1 cellular context compared by ENCODE assay signal in the genomic region with DNA sequence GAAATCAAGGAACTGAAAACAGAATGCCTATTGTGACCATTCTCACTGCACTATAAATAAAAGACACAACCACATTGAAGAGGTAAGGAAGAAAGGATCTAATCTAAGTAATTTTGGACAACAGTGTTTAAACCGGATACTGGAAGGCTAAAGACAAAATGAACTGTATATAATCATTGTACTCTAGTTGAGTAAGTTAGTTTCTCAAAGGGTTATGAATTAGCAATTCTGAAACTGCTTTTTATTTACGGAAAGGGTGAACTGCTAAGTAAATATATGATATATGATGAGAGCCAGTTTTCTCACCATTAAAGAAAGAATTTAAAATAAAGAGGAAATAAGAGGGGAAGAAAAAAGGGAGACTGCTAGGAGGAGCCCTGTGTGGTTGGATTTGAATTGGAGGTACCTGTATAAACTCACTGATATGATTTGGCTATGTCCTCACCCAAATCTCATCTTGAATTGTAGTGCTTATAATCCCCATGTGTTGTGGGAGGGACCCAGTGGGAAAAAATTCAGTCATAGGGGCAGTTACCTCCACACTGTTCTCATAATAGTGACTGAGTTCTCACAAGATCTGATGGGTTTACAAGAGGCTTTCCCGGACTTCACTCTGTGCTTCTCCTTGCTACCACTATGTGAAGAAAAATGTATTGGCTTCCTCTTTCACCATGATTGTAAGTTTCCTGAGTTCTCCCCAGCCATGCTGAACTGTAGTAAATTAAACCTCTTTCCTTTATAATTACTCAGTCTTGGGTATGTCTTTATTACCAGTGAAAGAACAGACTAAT.
TF ChIP-seq lines count a peak whose summit lies in the region.

No MANE protein-coding gene starts in this region.

TF ChIP-seq in GM23338, 12 proteins besides CTCF, POLR2A, EP300 and RAD21 (continued from another document):
- TF ChIP-seq, protein P1, sequence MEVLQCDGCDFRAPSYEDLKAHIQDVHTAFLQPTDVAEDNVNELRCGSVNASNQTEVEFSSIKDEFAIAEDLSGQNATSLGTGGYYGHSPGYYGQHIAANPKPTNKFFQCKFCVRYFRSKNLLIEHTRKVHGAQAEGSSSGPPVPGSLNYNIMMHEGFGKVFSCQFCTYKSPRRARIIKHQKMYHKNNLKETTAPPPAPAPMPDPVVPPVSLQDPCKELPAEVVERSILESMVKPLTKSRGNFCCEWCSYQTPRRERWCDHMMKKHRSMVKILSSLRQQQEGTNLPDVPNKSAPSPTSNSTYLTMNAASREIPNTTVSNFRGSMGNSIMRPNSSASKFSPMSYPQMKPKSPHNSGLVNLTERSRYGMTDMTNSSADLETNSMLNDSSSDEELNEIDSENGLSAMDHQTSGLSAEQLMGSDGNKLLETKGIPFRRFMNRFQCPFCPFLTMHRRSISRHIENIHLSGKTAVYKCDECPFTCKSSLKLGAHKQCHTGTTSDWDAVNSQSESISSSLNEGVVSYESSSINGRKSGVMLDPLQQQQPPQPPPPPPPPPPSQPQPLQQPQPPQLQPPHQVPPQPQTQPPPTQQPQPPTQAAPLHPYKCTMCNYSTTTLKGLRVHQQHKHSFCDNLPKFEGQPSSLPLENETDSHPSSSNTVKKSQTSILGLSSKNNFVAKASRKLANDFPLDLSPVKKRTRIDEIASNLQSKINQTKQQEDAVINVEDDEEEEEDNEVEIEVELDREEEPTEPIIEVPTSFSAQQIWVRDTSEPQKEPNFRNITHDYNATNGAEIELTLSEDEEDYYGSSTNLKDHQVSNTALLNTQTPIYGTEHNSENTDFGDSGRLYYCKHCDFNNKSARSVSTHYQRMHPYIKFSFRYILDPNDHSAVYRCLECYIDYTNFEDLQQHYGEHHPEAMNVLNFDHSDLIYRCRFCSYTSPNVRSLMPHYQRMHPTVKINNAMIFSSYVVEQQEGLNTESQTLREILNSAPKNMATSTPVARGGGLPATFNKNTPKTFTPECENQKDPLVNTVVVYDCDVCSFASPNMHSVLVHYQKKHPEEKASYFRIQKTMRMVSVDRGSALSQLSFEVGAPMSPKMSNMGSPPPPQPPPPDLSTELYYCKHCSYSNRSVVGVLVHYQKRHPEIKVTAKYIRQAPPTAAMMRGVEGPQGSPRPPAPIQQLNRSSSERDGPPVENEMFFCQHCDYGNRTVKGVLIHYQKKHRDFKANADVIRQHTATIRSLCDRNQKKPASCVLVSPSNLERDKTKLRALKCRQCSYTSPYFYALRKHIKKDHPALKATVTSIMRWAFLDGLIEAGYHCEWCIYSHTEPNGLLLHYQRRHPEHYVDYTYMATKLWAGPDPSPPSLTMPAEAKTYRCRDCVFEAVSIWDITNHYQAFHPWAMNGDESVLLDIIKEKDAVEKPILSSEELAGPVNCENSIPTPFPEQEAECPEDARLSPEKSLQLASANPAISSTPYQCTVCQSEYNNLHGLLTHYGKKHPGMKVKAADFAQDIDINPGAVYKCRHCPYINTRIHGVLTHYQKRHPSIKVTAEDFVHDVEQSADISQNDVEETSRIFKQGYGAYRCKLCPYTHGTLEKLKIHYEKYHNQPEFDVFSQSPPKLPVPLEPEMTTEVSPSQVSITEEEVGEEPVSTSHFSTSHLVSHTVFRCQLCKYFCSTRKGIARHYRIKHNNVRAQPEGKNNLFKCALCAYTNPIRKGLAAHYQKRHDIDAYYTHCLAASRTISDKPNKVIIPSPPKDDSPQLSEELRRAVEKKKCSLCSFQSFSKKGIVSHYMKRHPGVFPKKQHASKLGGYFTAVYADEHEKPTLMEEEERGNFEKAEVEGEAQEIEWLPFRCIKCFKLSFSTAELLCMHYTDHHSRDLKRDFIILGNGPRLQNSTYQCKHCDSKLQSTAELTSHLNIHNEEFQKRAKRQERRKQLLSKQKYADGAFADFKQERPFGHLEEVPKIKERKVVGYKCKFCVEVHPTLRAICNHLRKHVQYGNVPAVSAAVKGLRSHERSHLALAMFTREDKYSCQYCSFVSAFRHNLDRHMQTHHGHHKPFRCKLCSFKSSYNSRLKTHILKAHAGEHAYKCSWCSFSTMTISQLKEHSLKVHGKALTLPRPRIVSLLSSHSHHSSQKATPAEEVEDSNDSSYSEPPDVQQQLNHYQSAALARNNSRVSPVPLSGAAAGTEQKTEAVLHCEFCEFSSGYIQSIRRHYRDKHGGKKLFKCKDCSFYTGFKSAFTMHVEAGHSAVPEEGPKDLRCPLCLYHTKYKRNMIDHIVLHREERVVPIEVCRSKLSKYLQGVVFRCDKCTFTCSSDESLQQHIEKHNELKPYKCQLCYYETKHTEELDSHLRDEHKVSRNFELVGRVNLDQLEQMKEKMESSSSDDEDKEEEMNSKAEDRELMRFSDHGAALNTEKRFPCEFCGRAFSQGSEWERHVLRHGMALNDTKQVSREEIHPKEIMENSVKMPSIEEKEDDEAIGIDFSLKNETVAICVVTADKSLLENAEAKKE (CRISPR knock-in tag; IDR thresholded peaks at IDR 0.05), result no peak
